Comparison of ENCODE assay signal across 32 cellular contexts in genomic region chr1:192768463-192768862, GRCh38.
"Had no signal": no experiment of that assay in that cellular context is flagged by ENCODE, and none has a peak within 500 bp of the region (broad histone marks: within the 10 kb centered on the region; RNA-seq: fewer than 3 reads in every experiment).

No MANE protein-coding gene starts in this region.

- H3K27me3 ChIP-seq: adrenal gland, body of pancreas, colonic mucosa had no signal

- H3K36me3 ChIP-seq: adrenal gland, colonic mucosa, WERI-Rb-1 had no signal

- DNase-seq: activated B cell treated with CpG ODN at 0.5 μM for 24 hours; activated CD4-positive, alpha-beta T cell treated with anti-CD3 and anti-CD28 coated beads for 48 hours; activated CD4-positive, alpha-beta T cell treated with anti-CD3 and anti-CD28 coated beads, Interleukin-2, amount 50 U/mL, for 1 hour; activated CD4-positive, alpha-beta T cell treated with anti-CD3 and anti-CD28 coated beads, Interleukin-2, amount 50 U/mL, for 48 hours; activated CD8-positive, alpha-beta memory T cell treated with anti-CD3 and anti-CD28 coated beads, Interleukin-2, amount 10 ng/mL, durations not matched to agents 7 days and 5 days; activated CD8-positive, alpha-beta memory T cell treated with anti-CD3 and anti-CD28 coated beads, Interleukin-2, amount 50 U/mL, for 4 hours; activated CD8-positive, alpha-beta T cell treated with anti-CD3 and anti-CD28 coated beads, Interleukin-2, amount 10 ng/mL, durations not matched to agents 7 days and 5 days; activated effector memory CD4-positive, alpha-beta T cell treated with anti-CD3 and anti-CD28 coated beads, Interleukin-2, amount 50 U/mL, for 16 hours; activated naive CD4-positive, alpha-beta T cell treated with anti-CD3 and anti-CD28 coated beads for 36 hours; activated naive CD8-positive, alpha-beta T cell treated with anti-CD3 and anti-CD28 coated beads for 36 hours; activated naive CD8-positive, alpha-beta T cell treated with anti-CD3 and anti-CD28 coated beads, Interleukin-2, amount 50 U/mL, for 24 hours; activated T-cell treated with anti-CD3 and anti-CD28 coated beads, Interleukin-2, amount 50 U/mL, for 1 hour; activated T-cell treated with anti-CD3 and anti-CD28 coated beads, Interleukin-2, amount 50 U/mL, for 48 hours; adrenal gland; amygdala; aorta; body of pancreas; central memory CD4-positive, alpha-beta T cell; cerebellar nuclear complex; colonic mucosa; effector CD8-positive, alpha-beta T cell; foreskin fibroblast; T-helper 1 cell; T-helper 17 cell; T1000; WERI-Rb-1 had no signal

- H3K4me3 ChIP-seq: adrenal gland, body of pancreas, colonic mucosa had no signal

- H3K4me1 ChIP-seq: adrenal gland, body of pancreas, colonic mucosa had no signal

- H3K27ac ChIP-seq: adrenal gland, body of pancreas, colonic mucosa, epithelial cell of prostate, WERI-Rb-1 had no signal

- H3K9me3 Mint-ChIP-seq: activated B cell treated with CpG ODN at 0.5 μM for 24 hours; activated naive CD4-positive, alpha-beta T cell treated with anti-CD3 and anti-CD28 coated beads for 36 hours; activated naive CD4-positive, alpha-beta T cell treated with anti-CD3 and anti-CD28 coated beads, Interleukin-2, amount 50 U/mL, for 24 hours; activated naive CD8-positive, alpha-beta T cell treated with anti-CD3 and anti-CD28 coated beads for 36 hours; activated naive CD8-positive, alpha-beta T cell treated with anti-CD3 and anti-CD28 coated beads, Interleukin-2, amount 50 U/mL, for 24 hours; activated T-helper 1 cell treated with anti-CD3 and anti-CD28 coated beads, Interleukin-12 subunit alpha, Interleukin-12 subunit beta, Interleukin-2, Interleukin-4 antibody, amounts not matched to agents 30 ng/mL and 10 ng/mL and 1 ng/mL, durations not matched to agents 14 hours and 24 hours and 36 hours; activated T-helper 2 cell treated with anti-CD3 and anti-CD28 coated beads, Interferon-gamma antibody, Interleukin-2, Interleukin-4, amounts not matched to agents 10 μg/mL and 5 μg/mL and 100 μg/mL, durations not matched to agents 14 hours and 24 hours and 36 hours; T-helper 2 cell treated with Interferon-gamma antibody and Interleukin-4, amounts not matched to agents 5 μg/mL and 100 μg/mL, for 36 hours had no signal

- H3K4me1 Mint-ChIP-seq: activated B cell treated with CpG ODN at 0.5 μM for 24 hours; activated CD8-positive, alpha-beta memory T cell treated with anti-CD3 and anti-CD28 coated beads, Interleukin-2, amount 10 ng/mL, durations not matched to agents 7 days and 5 days; activated naive CD4-positive, alpha-beta T cell treated with anti-CD3 and anti-CD28 coated beads, Interleukin-2, amount 50 U/mL, for 24 hours; activated naive CD8-positive, alpha-beta T cell treated with anti-CD3 and anti-CD28 coated beads for 36 hours; activated naive CD8-positive, alpha-beta T cell treated with anti-CD3 and anti-CD28 coated beads, Interleukin-2, amount 50 U/mL, for 24 hours; T-helper 17 cell had no signal

- H3K27ac Mint-ChIP-seq: activated B cell treated with CpG ODN at 0.5 μM for 24 hours; activated CD8-positive, alpha-beta memory T cell treated with anti-CD3 and anti-CD28 coated beads, Interleukin-2, amount 10 ng/mL, durations not matched to agents 7 days and 5 days; activated CD8-positive, alpha-beta T cell treated with anti-CD3 and anti-CD28 coated beads, Interleukin-2, amount 10 ng/mL, durations not matched to agents 7 days and 5 days; activated naive CD4-positive, alpha-beta T cell treated with anti-CD3 and anti-CD28 coated beads for 36 hours; activated naive CD4-positive, alpha-beta T cell treated with anti-CD3 and anti-CD28 coated beads, Interleukin-2, amount 50 U/mL, for 24 hours; activated naive CD8-positive, alpha-beta T cell treated with anti-CD3 and anti-CD28 coated beads for 36 hours; activated naive CD8-positive, alpha-beta T cell treated with anti-CD3 and anti-CD28 coated beads, Interleukin-2, amount 50 U/mL, for 24 hours; activated T-helper 1 cell treated with anti-CD3 and anti-CD28 coated beads, Interleukin-12 subunit alpha, Interleukin-12 subunit beta, Interleukin-2, Interleukin-4 antibody, amounts not matched to agents 30 ng/mL and 10 ng/mL and 1 ng/mL, durations not matched to agents 14 hours and 24 hours and 36 hours; activated T-helper 2 cell treated with anti-CD3 and anti-CD28 coated beads, Interferon-gamma antibody, Interleukin-2, Interleukin-4, amounts not matched to agents 10 μg/mL and 5 μg/mL and 100 μg/mL, durations not matched to agents 14 hours and 24 hours and 36 hours; T-helper 17 cell; T-helper 2 cell treated with Interferon-gamma antibody and Interleukin-4, amounts not matched to agents 5 μg/mL and 100 μg/mL, for 36 hours had no signal

- H3K9me3 ChIP-seq: adrenal gland, body of pancreas, colonic mucosa had no signal

- H3K27me3 Mint-ChIP-seq: activated B cell treated with CpG ODN at 0.5 μM for 24 hours had no signal

- H3K36me3 Mint-ChIP-seq: activated CD8-positive, alpha-beta memory T cell treated with anti-CD3 and anti-CD28 coated beads, Interleukin-2, amount 10 ng/mL, durations not matched to agents 7 days and 5 days; activated naive CD4-positive, alpha-beta T cell treated with anti-CD3 and anti-CD28 coated beads, Interleukin-2, amount 50 U/mL, for 24 hours; activated naive CD8-positive, alpha-beta T cell treated with anti-CD3 and anti-CD28 coated beads for 36 hours had no signal

- H3K4me3 Mint-ChIP-seq: activated B cell treated with CpG ODN at 0.5 μM for 24 hours; activated CD8-positive, alpha-beta memory T cell treated with anti-CD3 and anti-CD28 coated beads, Interleukin-2, amount 10 ng/mL, durations not matched to agents 7 days and 5 days; activated CD8-positive, alpha-beta T cell treated with anti-CD3 and anti-CD28 coated beads, Interleukin-2, amount 10 ng/mL, durations not matched to agents 7 days and 5 days; activated naive CD4-positive, alpha-beta T cell treated with anti-CD3 and anti-CD28 coated beads for 36 hours; activated naive CD4-positive, alpha-beta T cell treated with anti-CD3 and anti-CD28 coated beads, Interleukin-2, amount 50 U/mL, for 24 hours; activated naive CD8-positive, alpha-beta T cell treated with anti-CD3 and anti-CD28 coated beads for 36 hours; activated naive CD8-positive, alpha-beta T cell treated with anti-CD3 and anti-CD28 coated beads, Interleukin-2, amount 50 U/mL, for 24 hours; activated T-helper 1 cell treated with anti-CD3 and anti-CD28 coated beads, Interleukin-12 subunit alpha, Interleukin-12 subunit beta, Interleukin-2, Interleukin-4 antibody, amounts not matched to agents 30 ng/mL and 10 ng/mL and 1 ng/mL, durations not matched to agents 14 hours and 24 hours and 36 hours; T-helper 17 cell; T-helper 2 cell treated with Interferon-gamma antibody and Interleukin-4, amounts not matched to agents 5 μg/mL and 100 μg/mL, for 36 hours had no signal

- ATAC-seq: activated CD4-positive, CD25-positive, alpha-beta regulatory T cell treated with anti-CD3 and anti-CD28 coated beads, Interleukin-2, amount 50 U/mL, for 24 hours; activated CD8-positive, alpha-beta memory T cell treated with anti-CD3 and anti-CD28 coated beads, Interleukin-2, amount 10 ng/mL, durations not matched to agents 7 days and 5 days; activated CD8-positive, alpha-beta T cell treated with anti-CD3 and anti-CD28 coated beads, Interleukin-2, amount 10 ng/mL, durations not matched to agents 7 days and 5 days; activated naive CD8-positive, alpha-beta T cell treated with anti-CD3 and anti-CD28 coated beads, Interleukin-2, amount 50 U/mL, for 24 hours; body of pancreas; T-helper 17 cell had no signal
